ENCODE assay signal across 2 cellular contexts in the genomic region with DNA sequence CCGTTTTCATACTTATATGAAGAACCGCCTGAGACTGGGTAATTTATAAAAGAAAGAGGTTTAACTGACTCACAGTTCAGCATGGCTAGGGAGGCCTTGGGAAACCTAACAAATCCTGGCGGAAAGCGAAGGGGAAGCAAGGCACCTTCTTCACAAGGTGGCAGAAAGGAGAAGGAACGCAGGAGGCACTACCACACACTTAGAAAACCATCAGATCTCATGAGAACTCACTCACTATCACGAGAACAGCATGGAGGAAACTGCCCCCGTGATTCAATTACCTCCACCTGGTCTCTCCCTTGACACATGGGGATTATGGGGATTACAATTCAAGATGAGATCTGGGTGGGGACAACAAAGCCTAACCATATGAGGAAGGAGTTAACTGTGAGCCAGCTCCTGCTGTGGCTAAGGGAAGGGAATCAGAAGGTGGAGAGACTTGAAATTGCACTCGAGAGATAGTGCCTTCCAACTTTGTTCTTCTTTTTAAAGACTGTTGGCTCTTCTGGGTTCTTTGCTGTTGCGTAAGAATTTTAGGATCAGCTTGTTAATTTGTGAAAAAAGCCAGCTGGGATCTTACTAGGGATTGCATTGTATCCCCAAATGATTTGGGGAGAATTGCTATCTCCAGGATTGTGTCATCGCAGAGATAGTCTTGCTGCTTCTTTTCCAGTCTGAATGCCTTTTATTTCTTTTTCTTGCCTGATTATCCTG.
TF ChIP-seq lines count a peak whose summit lies in the region.

No MANE protein-coding gene starts in this region.

TF ChIP-seq in HepG2, 621 proteins besides CTCF, POLR2A, EP300 and RAD21:
- TF ChIP-seq ZSCAN29 (CRISPR knock-in tag; conservative IDR thresholded peaks at IDR 0.05) = no peak
- peak; percentile 63; the same call in 1 of the 2 replicates for TF ChIP-seq CEBPB (IDR thresholded peaks at IDR 0.05; ENCODE audit: borderline replicate concordance, low read depth, low read length)
- no peak for TF ChIP-seq RARG (CRISPR knock-in tag; IDR thresholded peaks at IDR 0.05; ENCODE audit: low read depth)

TF ChIP-seq in WTC11, 78 proteins besides CTCF, POLR2A, EP300 and RAD21:
- TF ChIP-seq MXD4 (CRISPR knock-in tag; IDR thresholded peaks at IDR 0.05; ENCODE audit: borderline replicate concordance) = no peak
- TF ChIP-seq, protein P1, sequence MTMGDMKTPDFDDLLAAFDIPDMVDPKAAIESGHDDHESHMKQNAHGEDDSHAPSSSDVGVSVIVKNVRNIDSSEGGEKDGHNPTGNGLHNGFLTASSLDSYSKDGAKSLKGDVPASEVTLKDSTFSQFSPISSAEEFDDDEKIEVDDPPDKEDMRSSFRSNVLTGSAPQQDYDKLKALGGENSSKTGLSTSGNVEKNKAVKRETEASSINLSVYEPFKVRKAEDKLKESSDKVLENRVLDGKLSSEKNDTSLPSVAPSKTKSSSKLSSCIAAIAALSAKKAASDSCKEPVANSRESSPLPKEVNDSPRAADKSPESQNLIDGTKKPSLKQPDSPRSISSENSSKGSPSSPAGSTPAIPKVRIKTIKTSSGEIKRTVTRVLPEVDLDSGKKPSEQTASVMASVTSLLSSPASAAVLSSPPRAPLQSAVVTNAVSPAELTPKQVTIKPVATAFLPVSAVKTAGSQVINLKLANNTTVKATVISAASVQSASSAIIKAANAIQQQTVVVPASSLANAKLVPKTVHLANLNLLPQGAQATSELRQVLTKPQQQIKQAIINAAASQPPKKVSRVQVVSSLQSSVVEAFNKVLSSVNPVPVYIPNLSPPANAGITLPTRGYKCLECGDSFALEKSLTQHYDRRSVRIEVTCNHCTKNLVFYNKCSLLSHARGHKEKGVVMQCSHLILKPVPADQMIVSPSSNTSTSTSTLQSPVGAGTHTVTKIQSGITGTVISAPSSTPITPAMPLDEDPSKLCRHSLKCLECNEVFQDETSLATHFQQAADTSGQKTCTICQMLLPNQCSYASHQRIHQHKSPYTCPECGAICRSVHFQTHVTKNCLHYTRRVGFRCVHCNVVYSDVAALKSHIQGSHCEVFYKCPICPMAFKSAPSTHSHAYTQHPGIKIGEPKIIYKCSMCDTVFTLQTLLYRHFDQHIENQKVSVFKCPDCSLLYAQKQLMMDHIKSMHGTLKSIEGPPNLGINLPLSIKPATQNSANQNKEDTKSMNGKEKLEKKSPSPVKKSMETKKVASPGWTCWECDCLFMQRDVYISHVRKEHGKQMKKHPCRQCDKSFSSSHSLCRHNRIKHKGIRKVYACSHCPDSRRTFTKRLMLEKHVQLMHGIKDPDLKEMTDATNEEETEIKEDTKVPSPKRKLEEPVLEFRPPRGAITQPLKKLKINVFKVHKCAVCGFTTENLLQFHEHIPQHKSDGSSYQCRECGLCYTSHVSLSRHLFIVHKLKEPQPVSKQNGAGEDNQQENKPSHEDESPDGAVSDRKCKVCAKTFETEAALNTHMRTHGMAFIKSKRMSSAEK (CRISPR knock-in tag; IDR thresholded peaks at IDR 0.05; ENCODE audit: borderline replicate concordance) = no peak
- TF ChIP-seq FOXJ3 (CRISPR knock-in tag; IDR thresholded peaks at IDR 0.05; ENCODE audit: borderline replicate concordance) = no peak
- no peak for TF ChIP-seq OVOL2 (CRISPR knock-in tag; IDR thresholded peaks at IDR 0.05; ENCODE audit: borderline replicate concordance)
- TF ChIP-seq, protein P2, sequence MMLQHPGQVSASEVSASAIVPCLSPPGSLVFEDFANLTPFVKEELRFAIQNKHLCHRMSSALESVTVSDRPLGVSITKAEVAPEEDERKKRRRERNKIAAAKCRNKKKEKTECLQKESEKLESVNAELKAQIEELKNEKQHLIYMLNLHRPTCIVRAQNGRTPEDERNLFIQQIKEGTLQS (CRISPR knock-in tag; conservative IDR thresholded peaks at IDR 0.05) = no peak
- no peak for TF ChIP-seq JAZF1 (CRISPR knock-in tag; IDR thresholded peaks at IDR 0.05)
- TF ChIP-seq, protein P3, sequence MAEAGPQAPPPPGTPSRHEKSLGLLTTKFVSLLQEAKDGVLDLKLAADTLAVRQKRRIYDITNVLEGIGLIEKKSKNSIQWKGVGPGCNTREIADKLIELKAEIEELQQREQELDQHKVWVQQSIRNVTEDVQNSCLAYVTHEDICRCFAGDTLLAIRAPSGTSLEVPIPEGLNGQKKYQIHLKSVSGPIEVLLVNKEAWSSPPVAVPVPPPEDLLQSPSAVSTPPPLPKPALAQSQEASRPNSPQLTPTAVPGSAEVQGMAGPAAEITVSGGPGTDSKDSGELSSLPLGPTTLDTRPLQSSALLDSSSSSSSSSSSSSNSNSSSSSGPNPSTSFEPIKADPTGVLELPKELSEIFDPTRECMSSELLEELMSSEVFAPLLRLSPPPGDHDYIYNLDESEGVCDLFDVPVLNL (CRISPR knock-in tag; IDR thresholded peaks at IDR 0.05; ENCODE audit: borderline replicate concordance, low read depth) = no peak
- no peak for TF ChIP-seq RORB (CRISPR knock-in tag; IDR thresholded peaks at IDR 0.05)
- TF ChIP-seq TEAD4 (CRISPR knock-in tag; IDR thresholded peaks at IDR 0.05) = no peak
- TF ChIP-seq TCF7 (CRISPR knock-in tag; IDR thresholded peaks at IDR 0.05; ENCODE audit: low read depth) = no peak
- no peak for TF ChIP-seq ZNF232 (CRISPR knock-in tag; IDR thresholded peaks at IDR 0.05)
- TF ChIP-seq, protein P4, sequence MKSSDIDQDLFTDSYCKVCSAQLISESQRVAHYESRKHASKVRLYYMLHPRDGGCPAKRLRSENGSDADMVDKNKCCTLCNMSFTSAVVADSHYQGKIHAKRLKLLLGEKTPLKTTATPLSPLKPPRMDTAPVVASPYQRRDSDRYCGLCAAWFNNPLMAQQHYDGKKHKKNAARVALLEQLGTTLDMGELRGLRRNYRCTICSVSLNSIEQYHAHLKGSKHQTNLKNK (CRISPR knock-in tag; IDR thresholded peaks at IDR 0.05) = no peak
- no peak for TF ChIP-seq NFYB (CRISPR knock-in tag; conservative IDR thresholded peaks at IDR 0.05; ENCODE audit: low read depth)
- no peak for TF ChIP-seq TP53 (CRISPR knock-in tag; IDR thresholded peaks at IDR 0.05)
- no peak for TF ChIP-seq ZNF138 (CRISPR knock-in tag; conservative IDR thresholded peaks at IDR 0.05)
- no peak for TF ChIP-seq SMAD4 (CRISPR knock-in tag; IDR thresholded peaks at IDR 0.05)
- no peak for TF ChIP-seq ZNF671 (CRISPR knock-in tag; IDR thresholded peaks at IDR 0.05)
- TF ChIP-seq KAT7 (CRISPR knock-in tag; IDR thresholded peaks at IDR 0.05; ENCODE audit: borderline replicate concordance) = no peak
- TF ChIP-seq ATF1 (CRISPR knock-in tag; IDR thresholded peaks at IDR 0.05) = no peak
